ENCODE assay signal across 7 cellular contexts in genomic region chr14:62117010-62117717, GRCh38.
DNase-seq lines count a peak whose midpoint lies in the region; ATAC-seq and TF ChIP-seq lines count a peak whose summit lies in the region.

No MANE protein-coding gene starts in this region.

- H3K4me3 Mint-ChIP-seq in activated T-helper 1 cell treated with anti-CD3 and anti-CD28 coated beads, Interleukin-12 subunit alpha, Interleukin-12 subunit beta, Interleukin-2, Interleukin-4 antibody, amounts not matched to agents 30 ng/mL and 10 ng/mL and 1 ng/mL, durations not matched to agents 14 hours and 24 hours and 36 hours: no peak overlapping the region
- peak overlapping the region; percentile 68 for H3K4me3 Mint-ChIP-seq in natural killer cell treated with Interleukin-12 subunit alpha and Interleukin-12 subunit beta and Interleukin-15 and Interleukin-18, amount 100 ng/mL, for 72 hours
- peak overlapping the region; percentile 85 to 89 for H3K4me3 Mint-ChIP-seq in stimulated activated naive B cell treated with anti-CD40 and anti-IgM and Interleukin-4, amounts not matched to agents 10 μg/mL and 1 μg/mL and 100 μg/mL, for 72 hours

- no peak overlapping the region for H3K27ac Mint-ChIP-seq in activated T-helper 1 cell treated with anti-CD3 and anti-CD28 coated beads, Interleukin-12 subunit alpha, Interleukin-12 subunit beta, Interleukin-2, Interleukin-4 antibody, amounts not matched to agents 30 ng/mL and 10 ng/mL and 1 ng/mL, durations not matched to agents 14 hours and 24 hours and 36 hours
- H3K27ac Mint-ChIP-seq in natural killer cell treated with Interleukin-12 subunit alpha and Interleukin-12 subunit beta and Interleukin-15 and Interleukin-18, amount 100 ng/mL, for 72 hours: no peak overlapping the region
- H3K27ac Mint-ChIP-seq in stimulated activated naive B cell treated with anti-CD40 and anti-IgM and Interleukin-4, amounts not matched to agents 10 μg/mL and 1 μg/mL and 100 μg/mL, for 72 hours: peak overlapping the region; percentile 9

- H3K4me3 ChIP-seq in fibroblast of pulmonary artery (replicated peaks; ENCODE audit: low read depth, low read length): no peak overlapping the region

- DNase-seq in NCI-H526 treated with DMSO at 0.1 percent for 48 hours (lab: John Stamatoyannopoulos, UW): peak; percentile 69
- DNase-seq in activated T-helper 1 cell treated with anti-CD3 and anti-CD28 coated beads, Interleukin-12 subunit alpha, Interleukin-12 subunit beta, Interleukin-2, Interleukin-4 antibody, amounts not matched to agents 30 ng/mL and 10 ng/mL and 1 ng/mL, durations not matched to agents 14 hours and 24 hours and 36 hours (ENCODE audit: low spot score): peak; percentile 18
- peak; percentile 60 for DNase-seq in fibroblast of pulmonary artery (ENCODE audit: low read depth)
- DNase-seq in natural killer cell treated with Interleukin-12 subunit alpha and Interleukin-12 subunit beta and Interleukin-15 and Interleukin-18, amount 100 ng/mL, for 72 hours (ENCODE audit: low spot score): peak; percentile 80
- DNase-seq in stimulated activated naive B cell treated with anti-CD40 and anti-IgM and Interleukin-4, amounts not matched to agents 10 μg/mL and 1 μg/mL and 100 μg/mL, for 72 hours: peak; percentile 72

- peaks cover 2% of the 10 kb centered on the region for H3K36me3 Mint-ChIP-seq in activated T-helper 1 cell treated with anti-CD3 and anti-CD28 coated beads, Interleukin-12 subunit alpha, Interleukin-12 subunit beta, Interleukin-2, Interleukin-4 antibody, amounts not matched to agents 30 ng/mL and 10 ng/mL and 1 ng/mL, durations not matched to agents 14 hours and 24 hours and 36 hours (ENCODE audit: low read depth)
- H3K36me3 Mint-ChIP-seq in natural killer cell treated with Interleukin-12 subunit alpha and Interleukin-12 subunit beta and Interleukin-15 and Interleukin-18, amount 100 ng/mL, for 72 hours: no peaks in the 10 kb centered on the region
- H3K36me3 Mint-ChIP-seq in stimulated activated naive B cell treated with anti-CD40 and anti-IgM and Interleukin-4, amounts not matched to agents 10 μg/mL and 1 μg/mL and 100 μg/mL, for 72 hours: no peaks in the 10 kb centered on the region

- ATAC-seq in GM18868 (IDR thresholded peaks at IDR 0.05; ENCODE audit: unreplicated experiment) (peak; percentile 97), HG03103 (IDR thresholded peaks at IDR 0.05; ENCODE audit: low read depth, unreplicated experiment) (peak; percentile 90)
- peak; percentile 92 to 96 for ATAC-seq in natural killer cell treated with Interleukin-12 subunit alpha and Interleukin-12 subunit beta and Interleukin-15 and Interleukin-18, amount 100 ng/mL, for 72 hours
- ATAC-seq in stimulated activated naive B cell treated with anti-CD40 and anti-IgM and Interleukin-4, amounts not matched to agents 10 μg/mL and 1 μg/mL and 100 μg/mL, for 72 hours (replicated peaks): peak; percentile 98 to 99

- peaks cover 71% of the 10 kb centered on the region for H3K27me3 Mint-ChIP-seq in activated T-helper 1 cell treated with anti-CD3 and anti-CD28 coated beads, Interleukin-12 subunit alpha, Interleukin-12 subunit beta, Interleukin-2, Interleukin-4 antibody, amounts not matched to agents 30 ng/mL and 10 ng/mL and 1 ng/mL, durations not matched to agents 14 hours and 24 hours and 36 hours (ENCODE audit: insufficient read depth)
- peaks cover 24 to 43% of the 10 kb centered on the region in 2 donors for H3K27me3 Mint-ChIP-seq in natural killer cell treated with Interleukin-12 subunit alpha and Interleukin-12 subunit beta and Interleukin-15 and Interleukin-18, amount 100 ng/mL, for 72 hours
- peaks cover 13 to 18% of the 10 kb centered on the region in 2 donors for H3K27me3 Mint-ChIP-seq in stimulated activated naive B cell treated with anti-CD40 and anti-IgM and Interleukin-4, amounts not matched to agents 10 μg/mL and 1 μg/mL and 100 μg/mL, for 72 hours

- TF ChIP-seq CTCF in fibroblast of pulmonary artery (IDR thresholded peaks at IDR 0.05; ENCODE audit: low read length, missing control alignments): peak; percentile 20

- intact Hi-C loops in activated T-helper 1 cell treated with anti-CD3 and anti-CD28 coated beads, Interleukin-12 subunit alpha, Interleukin-12 subunit beta, Interleukin-2, Interleukin-4 antibody, amounts not matched to agents 30 ng/mL and 10 ng/mL and 1 ng/mL, durations not matched to agents 14 hours and 24 hours and 36 hours (cut with micrococcal nuclease): no loop called here

- no peaks in the 10 kb centered on the region for H3K9me3 Mint-ChIP-seq in activated T-helper 1 cell treated with anti-CD3 and anti-CD28 coated beads, Interleukin-12 subunit alpha, Interleukin-12 subunit beta, Interleukin-2, Interleukin-4 antibody, amounts not matched to agents 30 ng/mL and 10 ng/mL and 1 ng/mL, durations not matched to agents 14 hours and 24 hours and 36 hours
- no peaks in the 10 kb centered on the region for H3K9me3 Mint-ChIP-seq in natural killer cell treated with Interleukin-12 subunit alpha and Interleukin-12 subunit beta and Interleukin-15 and Interleukin-18, amount 100 ng/mL, for 72 hours
- H3K9me3 Mint-ChIP-seq in stimulated activated naive B cell treated with anti-CD40 and anti-IgM and Interleukin-4, amounts not matched to agents 10 μg/mL and 1 μg/mL and 100 μg/mL, for 72 hours: no peaks in the 10 kb centered on the region

- no peaks in the 10 kb centered on the region for H3K4me1 Mint-ChIP-seq in activated T-helper 1 cell treated with anti-CD3 and anti-CD28 coated beads, Interleukin-12 subunit alpha, Interleukin-12 subunit beta, Interleukin-2, Interleukin-4 antibody, amounts not matched to agents 30 ng/mL and 10 ng/mL and 1 ng/mL, durations not matched to agents 14 hours and 24 hours and 36 hours (ENCODE audit: low read depth)
- peaks cover 6 to 7% of the 10 kb centered on the region in 2 donors for H3K4me1 Mint-ChIP-seq in natural killer cell treated with Interleukin-12 subunit alpha and Interleukin-12 subunit beta and Interleukin-15 and Interleukin-18, amount 100 ng/mL, for 72 hours (ENCODE audit: low read depth in 2 of 2)
- H3K4me1 Mint-ChIP-seq in stimulated activated naive B cell treated with anti-CD40 and anti-IgM and Interleukin-4, amounts not matched to agents 10 μg/mL and 1 μg/mL and 100 μg/mL, for 72 hours: peaks cover 19 to 27% of the 10 kb centered on the region in 2 donors

Comparison
In these comparisons a context has a peak if more than half of its experiments do, and no peak if none do; other contexts are left out.
1. DNase-seq: peak in every context shown above with its lines; median percentile 80 in natural killer cell treated with Interleukin-12 subunit alpha and Interleukin-12 subunit beta and Interleukin-15 and Interleukin-18, amount 100 ng/mL, for 72 hours; 72 in stimulated activated naive B cell treated with anti-CD40 and anti-IgM and Interleukin-4, amounts not matched to agents 10 μg/mL and 1 μg/mL and 100 μg/mL, for 72 hours; 69 in NCI-H526 treated with DMSO at 0.1 percent for 48 hours; 60 in fibroblast of pulmonary artery; 18 in activated T-helper 1 cell treated with anti-CD3 and anti-CD28 coated beads, Interleukin-12 subunit alpha, Interleukin-12 subunit beta, Interleukin-2, Interleukin-4 antibody, amounts not matched to agents 30 ng/mL and 10 ng/mL and 1 ng/mL, durations not matched to agents 14 hours and 24 hours and 36 hours.